In genomic region chr1:40841602-40842001, GRCh38 we compare ENCODE assay signal across 25 cellular contexts. TPM values are rescaled to one million over a fixed set of nuclear protein-coding genes. Genes with fewer than 3 reads are reported as not detected.
DNase-seq lines count a peak whose midpoint lies in the region; ATAC-seq, FAIRE-seq and TF ChIP-seq lines count a peak whose summit lies in the region.
"Had no signal": no experiment of that assay in that cellular context is flagged by ENCODE, and none has a peak within 500 bp of the region (broad histone marks: within the 10 kb centered on the region; RNA-seq: fewer than 3 reads in every experiment).

No MANE protein-coding gene starts in this region.

- no peaks in the 10 kb centered on the region for H3K27me3 ChIP-seq in CD8-positive, alpha-beta memory T cell (ENCODE audit: insufficient read depth, low read length, poor library complexity, severe bottlenecking)
- H3K27me3 ChIP-seq in endothelial cell of umbilical vein (ENCODE audit: control insufficient read depth in 2 of 2, insufficient read depth in 2 of 2, low read length in 2 of 2): peaks cover 23 to 27% of the 10 kb centered on the region in 2 experiments
- H3K27me3 ChIP-seq in body of pancreas: no peaks in the 10 kb centered on the region

- no peaks in the 10 kb centered on the region for H3K79me2 ChIP-seq in endothelial cell of umbilical vein (ENCODE audit: control insufficient read depth, insufficient read depth, low read length)

- dilution Hi-C loops in endothelial cell of umbilical vein (cut with MboI; ENCODE audit: extremely low pct_ligation_motif_present, low sequenced_read_pairs): no loop called here

- no peaks in the 10 kb centered on the region for H3K9me3 Mint-ChIP-seq in activated naive CD8-positive, alpha-beta T cell (ENCODE audit: low read depth)
- peaks cover 4% of the 10 kb centered on the region for H3K9me3 Mint-ChIP-seq in activated naive CD8-positive, alpha-beta T cell treated with anti-CD3 and anti-CD28 coated beads for 36 hours
- H3K9me3 Mint-ChIP-seq in CD8-positive, alpha-beta memory T cell: peaks cover 0 to 6% (median 0%) of the 10 kb centered on the region in 5 donors
- H3K9me3 Mint-ChIP-seq in activated CD4-positive, alpha-beta T cell treated with anti-CD3 and anti-CD28 coated beads for 36 hours (ENCODE audit: low read depth): peaks cover 3% of the 10 kb centered on the region

- ATAC-seq in GM18519 (IDR thresholded peaks at IDR 0.05; ENCODE audit: low FRiP score, unreplicated experiment) (no peak), body of pancreas (no peak)
- ATAC-seq in activated CD4-positive, alpha-beta T cell treated with anti-CD3 and anti-CD28 coated beads for 36 hours: no peak
- ATAC-seq: A549, HepG2, PC-3 had no signal

- BruUV-seq in endothelial cell of umbilical vein (replicated peaks; lab: Mats Ljungman, UMichigan): no TSS peak

- TF ChIP-seq CTCF in endothelial cell of umbilical vein (IDR thresholded peaks at IDR 0.05; ENCODE audit: extremely low read depth in 1 of 2, insufficient read depth in 1 of 2, low read depth in 1 of 2, low read length in 2 of 2) (no peak), body of pancreas (IDR thresholded peaks at IDR 0.05) (no peak)

- peak; percentile 87 for FAIRE-seq in endothelial cell of umbilical vein (lab: Jason Lieb, UNC)
- FAIRE-seq: A549, D721Med, HepG2 had no signal

- POLR2A ChIA-PET in CD8-positive, alpha-beta memory T cell (lab: Charles Lee): interaction anchor here (0.6 kb wide), 1 partner anchor 1291 kb away, joined by 3 read pairs; no protein-coding TSS in a partner anchor
- POLR2A ChIA-PET in endothelial cell of umbilical vein (lab: Charles Lee): no interaction called here
- POLR2A ChIA-PET in activated CD4-positive, alpha-beta T cell treated with anti-CD3 and anti-CD28 coated beads for 36 hours (lab: Charles Lee): no interaction called here

- 86 to 88% methylated on average over 7 of the region's 7 CpGs for WGBS in body of pancreas, 2 donors

- H3K9ac ChIP-seq in endothelial cell of umbilical vein (replicated peaks; ENCODE audit: extremely low read depth, insufficient read depth, low read length): no peak overlapping the region
- H3K9ac ChIP-seq: GM23248, SK-N-SH had no signal

- intact Hi-C loops in endothelial cell of umbilical vein (cut with micrococcal nuclease) (loop anchor here (2.0 kb wide), 2 partner anchors 67 to 229 kb away; no protein-coding TSS in a partner anchor), body of pancreas (cut with DNase I) (no loop called here)
- intact Hi-C loops in activated CD4-positive, alpha-beta T cell treated with anti-CD3 and anti-CD28 coated beads for 36 hours (cut with DNase I, micrococcal nuclease): no loop called here

- peak overlapping the region; percentile 16 for H3K4me2 ChIP-seq in endothelial cell of umbilical vein (ENCODE audit: insufficient read depth, low read length)
- H3K4me2 ChIP-seq: A549, SK-N-SH had no signal

- H3K9me1 ChIP-seq in endothelial cell of umbilical vein (replicated peaks; ENCODE audit: control insufficient read depth, extremely low read depth, insufficient read depth, low read length): no peaks in the 10 kb centered on the region

- no peaks in the 10 kb centered on the region for H3K27me3 Mint-ChIP-seq in activated naive CD8-positive, alpha-beta T cell
- H3K27me3 Mint-ChIP-seq in activated naive CD8-positive, alpha-beta T cell treated with anti-CD3 and anti-CD28 coated beads for 36 hours: no peaks in the 10 kb centered on the region
- peaks cover 5 to 17% of the 10 kb centered on the region in 2 donors for H3K27me3 Mint-ChIP-seq in CD8-positive, alpha-beta memory T cell
- H3K27me3 Mint-ChIP-seq in activated CD4-positive, alpha-beta T cell treated with anti-CD3 and anti-CD28 coated beads for 36 hours: no peaks in the 10 kb centered on the region

- peak overlapping the region; percentile 14 for H3K4me3 Mint-ChIP-seq in activated naive CD8-positive, alpha-beta T cell
- H3K4me3 Mint-ChIP-seq in activated naive CD8-positive, alpha-beta T cell treated with anti-CD3 and anti-CD28 coated beads for 36 hours: no peak overlapping the region
- no peak overlapping the region for H3K4me3 Mint-ChIP-seq in CD8-positive, alpha-beta memory T cell
- H3K4me3 Mint-ChIP-seq in activated CD4-positive, alpha-beta T cell treated with anti-CD3 and anti-CD28 coated beads for 36 hours: no peak overlapping the region

- no peaks in the 10 kb centered on the region for H3K36me3 ChIP-seq in CD8-positive, alpha-beta memory T cell (ENCODE audit: insufficient read depth, low read length)
- H3K36me3 ChIP-seq in endothelial cell of umbilical vein (ENCODE audit: control insufficient read depth in 2 of 2, extremely low read depth in 1 of 2, insufficient read depth in 2 of 2, low read length in 2 of 2) (no peaks in the 10 kb centered on the region), body of pancreas (replicated peaks in 1 of 2; ENCODE audit: insufficient read depth in 1 of 2, low read depth in 2 of 2) (no peaks in the 10 kb centered on the region)

- H3K27ac ChIP-seq in CD8-positive, alpha-beta memory T cell (ENCODE audit: low read depth, low read length): peak overlapping the region; percentile 17
- no peak overlapping the region for H3K27ac ChIP-seq in endothelial cell of umbilical vein (ENCODE audit: insufficient read depth, low read depth, low read length)
- H3K27ac ChIP-seq in body of pancreas: no peak overlapping the region
- H3K27ac ChIP-seq: A549, GM23248 had no signal

- H3K4me1 ChIP-seq in CD8-positive, alpha-beta memory T cell (ENCODE audit: insufficient read depth, low read length): peaks cover 30% of the 10 kb centered on the region
- H3K4me1 ChIP-seq in endothelial cell of umbilical vein (ENCODE audit: control insufficient read depth, extremely low read depth, insufficient read depth, low read length) (peaks cover 10% of the 10 kb centered on the region), body of pancreas (peaks cover 4% of the 10 kb centered on the region)
- H3K4me1 ChIP-seq: A549 had no signal

- DNase-seq in activated naive CD8-positive, alpha-beta T cell treated with anti-CD3 and anti-CD28 coated beads for 36 hours: no peak
- DNase-seq in CD8-positive, alpha-beta memory T cell: no peak
- peak; percentile 47 for DNase-seq in endothelial cell of umbilical vein (ENCODE audit: low read depth, low spot score)
- no peak for DNase-seq in body of pancreas
- DNase-seq in activated CD4-positive, alpha-beta T cell treated with anti-CD3 and anti-CD28 coated beads for 36 hours: no peak
- DNase-seq: GM23248; H7; MV-4-11; NCI-H1105; NCI-H146; NCI-H1930; NCI-H446; NCI-H526; NCI-H82; NK-92 treated with Interleukin-12 subunit alpha and Interleukin-12 subunit beta, amount 100 ng/mL, for 24 hours; PC-3; SK-N-SH had no signal

- H2AFZ ChIP-seq in endothelial cell of umbilical vein (ENCODE audit: low read depth, low read length): no peak overlapping the region
- H2AFZ ChIP-seq: GM23248 had no signal

- peak overlapping the region; percentile 38 for H3K27ac Mint-ChIP-seq in activated naive CD8-positive, alpha-beta T cell
- H3K27ac Mint-ChIP-seq in activated naive CD8-positive, alpha-beta T cell treated with anti-CD3 and anti-CD28 coated beads for 36 hours: no peak overlapping the region
- H3K27ac Mint-ChIP-seq in CD8-positive, alpha-beta memory T cell: no peak overlapping the region
- H3K27ac Mint-ChIP-seq in activated CD4-positive, alpha-beta T cell treated with anti-CD3 and anti-CD28 coated beads for 36 hours: no peak overlapping the region
- H3K27ac Mint-ChIP-seq: CD14-positive monocyte had no signal

- peaks cover 44% of the 10 kb centered on the region for H3K4me1 Mint-ChIP-seq in activated naive CD8-positive, alpha-beta T cell (ENCODE audit: low read depth)
- peaks cover 31% of the 10 kb centered on the region for H3K4me1 Mint-ChIP-seq in activated naive CD8-positive, alpha-beta T cell treated with anti-CD3 and anti-CD28 coated beads for 36 hours
- H3K4me1 Mint-ChIP-seq in CD8-positive, alpha-beta memory T cell: peaks cover 25 to 28% (median 26%) of the 10 kb centered on the region in 3 donors
- H3K4me1 Mint-ChIP-seq in activated CD4-positive, alpha-beta T cell treated with anti-CD3 and anti-CD28 coated beads for 36 hours: peaks cover 20% of the 10 kb centered on the region

- H4K20me1 ChIP-seq in endothelial cell of umbilical vein (replicated peaks; ENCODE audit: control insufficient read depth, extremely low read depth, insufficient read depth, low read length): no peaks in the 10 kb centered on the region

- H3K4me3 ChIP-seq in CD8-positive, alpha-beta memory T cell (ENCODE audit: low read length): no peak overlapping the region
- no peak overlapping the region for H3K4me3 ChIP-seq in endothelial cell of umbilical vein (replicated peaks in 1 of 3; ENCODE audit: insufficient read depth in 1 of 3, low read depth in 1 of 3, low read length in 3 of 3)
- no peak overlapping the region for H3K4me3 ChIP-seq in body of pancreas
- H3K4me3 ChIP-seq: A549, GM23248 had no signal

- H3K36me3 Mint-ChIP-seq in activated naive CD8-positive, alpha-beta T cell: peaks cover 4% of the 10 kb centered on the region
- no peaks in the 10 kb centered on the region for H3K36me3 Mint-ChIP-seq in activated naive CD8-positive, alpha-beta T cell treated with anti-CD3 and anti-CD28 coated beads for 36 hours
- H3K36me3 Mint-ChIP-seq in CD8-positive, alpha-beta memory T cell: no peaks in the 10 kb centered on the region
- no peaks in the 10 kb centered on the region for H3K36me3 Mint-ChIP-seq in activated CD4-positive, alpha-beta T cell treated with anti-CD3 and anti-CD28 coated beads for 36 hours (ENCODE audit: low read depth)

- no peaks in the 10 kb centered on the region for H3K9me3 ChIP-seq in CD8-positive, alpha-beta memory T cell (ENCODE audit: low read length)
- H3K9me3 ChIP-seq in endothelial cell of umbilical vein (replicated peaks; ENCODE audit: control insufficient read depth, insufficient read depth, low read length): peaks cover 2% of the 10 kb centered on the region
- no peaks in the 10 kb centered on the region for H3K9me3 ChIP-seq in body of pancreas
- H3K9me3 ChIP-seq: A549, SK-N-SH had no signal

- CTCF ChIA-PET in CD8-positive, alpha-beta memory T cell (lab: Charles Lee): no interaction called here
- CTCF ChIA-PET in endothelial cell of umbilical vein (lab: Charles Lee): interaction anchor here (1.0 to 2.4 kb wide), 4 partner anchors 67 to 144 kb away, joined by 3 to 13 read pairs (median 7); no protein-coding TSS in a partner anchor
- CTCF ChIA-PET in activated CD4-positive, alpha-beta T cell treated with anti-CD3 and anti-CD28 coated beads for 36 hours (lab: Charles Lee): interaction anchor here (0.6 to 1.6 kb wide), 4 partner anchors 8 to 111 kb away, joined by 3 to 6 read pairs (median 4); no protein-coding TSS in a partner anchor

- TF ChIP-seq POLR2A in endothelial cell of umbilical vein (IDR thresholded peaks at IDR 0.05; ENCODE audit: low read depth, low read length) (no peak), body of pancreas (IDR thresholded peaks at IDR 0.05) (no peak)

RNA-seq across cellular contexts. Expression of gene CITED4, which starts 20.6 kb away (rescaled TPM):
- total RNA-seq in activated naive CD8-positive, alpha-beta T cell treated with anti-CD3 and anti-CD28 coated beads for 36 hours: 1 to 10 TPM; 4.3 to 5.3 TPM
- 1 to 10 TPM; 1.3 to 1.7 TPM for total RNA-seq in CD8-positive, alpha-beta memory T cell
- polyA plus RNA-seq in CD8-positive, alpha-beta memory T cell: 16.4 TPM
- total RNA-seq in endothelial cell of umbilical vein (10.9 and 11.3 TPM in 2 replicates), body of pancreas (100 to 1,000 TPM; 180 to 465 TPM)
- polyA plus RNA-seq in endothelial cell of umbilical vein: 3.8 and 4.7 TPM in 2 replicates
- polyA plus RNA-seq in endothelial cell of umbilical vein (2011; cell fraction: cytosol; rRNA removed): 2.3 and 4.4 TPM in 2 replicates
- 0.79 and 1.5 TPM in 2 replicates for polyA plus RNA-seq in endothelial cell of umbilical vein (2011; cell fraction: nucleus; rRNA removed)
- polyA plus RNA-seq in endothelial cell of umbilical vein (2012): 3.3 and 5.7 TPM in 2 replicates
- 0.34 and 0.90 TPM in 2 replicates for polyA minus RNA-seq in endothelial cell of umbilical vein
- 12.4 TPM for polyA minus RNA-seq in endothelial cell of umbilical vein (2011; cell fraction: cytosol; rRNA and poly(A)+ RNA removed)
- 0.87 and 3.6 TPM in 2 replicates for polyA minus RNA-seq in endothelial cell of umbilical vein (2011; cell fraction: nucleus; rRNA and poly(A)+ RNA removed)
- 1 to 10 TPM; 1.6 to 3.0 TPM for total RNA-seq in activated CD4-positive, alpha-beta T cell treated with anti-CD3 and anti-CD28 coated beads for 36 hours
- total RNA-seq: GM23248, HT1080 had no signal
- polyA plus RNA-seq: GM23248 had no signal

RNA-seq across cellular contexts. Expression of gene KCNQ4, which starts 58.0 kb away (rescaled TPM):
- total RNA-seq in activated naive CD8-positive, alpha-beta T cell treated with anti-CD3 and anti-CD28 coated beads for 36 hours: under 1 TPM; 0.64 to 0.82 TPM
- total RNA-seq in CD8-positive, alpha-beta memory T cell: under 1 TPM; 0.09 to 0.16 TPM
- not detected for polyA plus RNA-seq in CD8-positive, alpha-beta memory T cell
- 0.07 and 0.23 TPM in 2 replicates for total RNA-seq in endothelial cell of umbilical vein
- 0.06 TPM in 2 replicates for polyA plus RNA-seq in endothelial cell of umbilical vein
- 0.01 TPM in 2 replicates for polyA plus RNA-seq in endothelial cell of umbilical vein (2011; cell fraction: cytosol; rRNA removed)
- 0.18 and 0.21 TPM in 2 replicates for polyA plus RNA-seq in endothelial cell of umbilical vein (2011; cell fraction: nucleus; rRNA removed)
- polyA plus RNA-seq in endothelial cell of umbilical vein (2012): 0.12 and 0.26 TPM in 2 replicates
- polyA minus RNA-seq in endothelial cell of umbilical vein: 0.07 TPM in 1 of 2 replicates, not detected in the other
- not detected for polyA minus RNA-seq in endothelial cell of umbilical vein (2011; cell fraction: cytosol; rRNA and poly(A)+ RNA removed)
- polyA minus RNA-seq in endothelial cell of umbilical vein (2011; cell fraction: nucleus; rRNA and poly(A)+ RNA removed): 0.14 and 0.29 TPM in 2 replicates
- total RNA-seq in body of pancreas: 1 to 10 TPM; 1.8 to 4.0 TPM
- under 1 TPM; 0.43 to 0.58 TPM for total RNA-seq in activated CD4-positive, alpha-beta T cell treated with anti-CD3 and anti-CD28 coated beads for 36 hours
- total RNA-seq: GM23248, MCF 10A had no signal
- polyA plus RNA-seq: CD14-positive monocyte, GM23248 had no signal

Comparison
In these comparisons a context has a peak if more than half of its experiments do, and no peak if none do; other contexts are left out.
1. RNA of gene CITED4, which starts 20.6 kb away (total RNA-seq): 180 to 465 TPM in body of pancreas; 10.9 to 11.3 TPM in endothelial cell of umbilical vein, 4.3 to 5.3 TPM in activated naive CD8-positive, alpha-beta T cell treated with anti-CD3 and anti-CD28 coated beads for 36 hours, 1.6 to 3.0 TPM in activated CD4-positive, alpha-beta T cell treated with anti-CD3 and anti-CD28 coated beads for 36 hours and 1.3 to 1.7 TPM in CD8-positive, alpha-beta memory T cell; every median in the first group is over 10 times any median in the second.